ENCODE assay signal across 11 cellular contexts in the genomic region with DNA sequence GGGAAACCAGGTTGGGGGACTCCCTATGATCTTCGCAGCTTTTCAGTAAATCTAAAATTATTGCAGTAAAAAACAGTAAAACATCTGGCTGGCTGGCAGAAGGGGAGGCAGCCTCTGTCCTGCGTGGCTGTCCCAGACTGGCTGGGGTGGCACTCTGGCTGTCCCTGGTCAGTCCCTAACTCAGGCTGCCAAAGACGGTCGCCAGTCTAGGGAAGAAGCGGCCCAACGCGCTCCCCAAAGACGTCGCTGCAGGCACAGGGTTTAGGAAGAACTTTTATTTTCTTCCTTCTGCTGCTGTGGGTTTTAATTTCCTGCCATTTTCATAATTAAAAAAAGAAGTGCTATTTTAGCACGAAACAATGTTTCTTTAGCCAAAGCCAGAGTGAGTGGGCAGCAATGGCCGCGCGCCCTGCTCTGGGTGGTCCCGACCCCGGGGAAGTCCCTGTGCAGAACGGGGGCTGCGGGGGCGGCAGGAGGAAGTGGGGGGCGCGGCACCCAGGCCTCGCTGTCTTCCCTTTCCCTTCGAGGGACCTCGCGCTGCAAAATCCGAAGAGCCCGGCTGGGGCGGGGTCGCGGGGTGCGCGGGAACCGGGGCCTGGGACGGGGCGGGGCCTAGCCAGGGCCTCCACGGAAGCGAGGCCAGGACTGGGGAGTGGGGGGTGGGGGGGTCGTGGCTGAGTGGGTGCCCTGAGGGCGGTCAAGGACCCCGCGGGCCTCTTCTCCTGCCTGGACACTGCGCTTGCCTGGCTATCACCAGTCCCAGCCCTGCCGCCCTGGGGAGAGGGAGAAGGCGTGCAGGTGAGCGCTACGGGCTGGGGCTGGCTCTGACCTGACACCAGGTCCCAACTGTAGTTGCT. TPM values are rescaled to one million over a fixed set of nuclear protein-coding genes. Genes with fewer than 3 reads are reported as not detected.
DNase-seq lines count a peak whose midpoint lies in the region; ATAC-seq and TF ChIP-seq lines count a peak whose summit lies in the region.
"Had no signal": no experiment of that assay in that cellular context is flagged by ENCODE, and none has a peak within 500 bp of the region (broad histone marks: within the 10 kb centered on the region; RNA-seq: fewer than 3 reads in every experiment).

No MANE protein-coding gene starts in this region.

- TF ChIP-seq POLR2A in heart left ventricle (IDR thresholded peaks at IDR 0.05) (no peak), tibial nerve (IDR thresholded peaks at IDR 0.05) (no peak)

- H3K27ac ChIP-seq in heart left ventricle (no peak overlapping the region), tibial nerve (no peak overlapping the region)

- peaks cover 0 to 16% (median 3%) of the 10 kb centered on the region in 12 donors for H3K4me1 ChIP-seq in heart left ventricle
- H3K4me1 ChIP-seq in tibial nerve: peaks cover 0 to 19% (median 12%) of the 10 kb centered on the region in 4 donors

- WGBS in heart left ventricle, 4 donors: 29 to 41% (median 31%) methylated on average over 19 to 45 of the region's 45 CpGs
- WGBS in tibial nerve, 2 donors: 19 to 31% methylated on average over 22 to 43 of the region's 45 CpGs

- H3K27me3 ChIP-seq in heart left ventricle (peaks cover 0 to 17% (median 0%) of the 10 kb centered on the region in 9 donors), tibial nerve (no peaks in the 10 kb centered on the region)

- peaks cover 29% of the 10 kb centered on the region for H3K4me1 Mint-ChIP-seq in activated naive CD4-positive, alpha-beta T cell treated with anti-CD3 and anti-CD28 coated beads, Interleukin-2, amount 10 ng/mL, durations not matched to agents 7 days and 5 days

- H3K9me3 ChIP-seq in heart left ventricle (no peaks in the 10 kb centered on the region), tibial nerve (no peaks in the 10 kb centered on the region)

- no peaks in the 10 kb centered on the region for H3K36me3 ChIP-seq in heart left ventricle
- no peaks in the 10 kb centered on the region for H3K36me3 ChIP-seq in tibial nerve

- no peak for ATAC-seq in heart left ventricle
- ATAC-seq in left ventricle myocardium superior: no peak
- ATAC-seq in HG02571 (IDR thresholded peaks at IDR 0.05; ENCODE audit: unreplicated experiment): no peak

- H3K36me3 Mint-ChIP-seq in activated naive CD4-positive, alpha-beta T cell treated with anti-CD3 and anti-CD28 coated beads, Interleukin-2, amount 10 ng/mL, durations not matched to agents 7 days and 5 days: no peaks in the 10 kb centered on the region

- intact Hi-C loops in heart left ventricle (cut with DNase I) (no loop called here), left ventricle myocardium superior (cut with micrococcal nuclease) (no loop called here), head of caudate nucleus (cut with DNase I) (no loop called here)

- H3K27me3 Mint-ChIP-seq in activated naive CD4-positive, alpha-beta T cell treated with anti-CD3 and anti-CD28 coated beads, Interleukin-2, amount 10 ng/mL, durations not matched to agents 7 days and 5 days: peaks cover 16% of the 10 kb centered on the region

- H3K4me3 Mint-ChIP-seq in activated naive CD4-positive, alpha-beta T cell treated with anti-CD3 and anti-CD28 coated beads, Interleukin-2, amount 10 ng/mL, durations not matched to agents 7 days and 5 days: peak overlapping the region; percentile 70

- peak overlapping the region in 7 of 12 donors; percentile 18 to 49 (median 36) for H3K4me3 ChIP-seq in heart left ventricle
- H3K4me3 ChIP-seq in tibial nerve: peak overlapping the region in 3 of 4 donors; percentile 25 to 37 (median 29)
- H3K4me3 ChIP-seq: lung had no signal

- DNase-seq in heart left ventricle: no peak
- no peak for DNase-seq in left ventricle myocardium superior
- peak; percentile 59 for DNase-seq in activated naive CD4-positive, alpha-beta T cell treated with anti-CD3 and anti-CD28 coated beads, Interleukin-2, amount 10 ng/mL, durations not matched to agents 7 days and 5 days
- DNase-seq in left kidney (ENCODE audit: low read depth, low spot score): peak; percentile 32
- DNase-seq in tibial nerve (ENCODE audit: low spot score in 2 of 2): no peak
- DNase-seq in head of caudate nucleus: no peak
- DNase-seq in NCI-H2029 treated with DMSO at 0.1 percent for 48 hours (lab: John Stamatoyannopoulos, UW): no peak
- DNase-seq: cortex of kidney, NCI-H2171 had no signal

- TF ChIP-seq CTCF in heart left ventricle (IDR thresholded peaks at IDR 0.05) (no peak), tibial nerve (IDR thresholded peaks at IDR 0.05) (no peak)

- CTCF ChIA-PET in activated naive CD4-positive, alpha-beta T cell treated with anti-CD3 and anti-CD28 coated beads, Interleukin-2, amount 10 ng/mL, durations not matched to agents 7 days and 5 days (lab: Charles Lee): interaction anchor here (0.7 to 1.2 kb wide), 2 partner anchors 8 to 37 kb away, joined by 3 read pairs; no protein-coding TSS in a partner anchor

- no peak for TF ChIP-seq EP300 in tibial nerve (IDR thresholded peaks at IDR 0.05)

- peak overlapping the region; percentile 73 for H3K27ac Mint-ChIP-seq in activated naive CD4-positive, alpha-beta T cell treated with anti-CD3 and anti-CD28 coated beads, Interleukin-2, amount 10 ng/mL, durations not matched to agents 7 days and 5 days

- no peaks in the 10 kb centered on the region for H3K9me3 Mint-ChIP-seq in activated naive CD4-positive, alpha-beta T cell treated with anti-CD3 and anti-CD28 coated beads, Interleukin-2, amount 10 ng/mL, durations not matched to agents 7 days and 5 days

RNA-seq across cellular contexts. Expression of gene LETM1, which starts 6.3 kb away (rescaled TPM):
- 10 to 100 TPM; 35.0 to 54.7 (median 43.4) TPM for total RNA-seq in heart left ventricle
- 10 to 100 TPM; 22.1 to 47.4 TPM for polyA plus RNA-seq in heart left ventricle
- total RNA-seq in left ventricle myocardium superior: 46.2 TPM
- total RNA-seq in tibial nerve: 10 to 100 TPM; 53.5 to 85.5 (median 68.6) TPM

RNA-seq across cellular contexts. Expression of gene NSD2, which starts 8.9 kb away (rescaled TPM):
- 10 to 100 TPM; 27.4 to 63.3 (median 40.5) TPM for total RNA-seq in heart left ventricle
- polyA plus RNA-seq in heart left ventricle: 10 to 100 TPM; 11.4 to 19.0 TPM
- total RNA-seq in left ventricle myocardium superior: 45.3 TPM
- 10 to 100 TPM; 27.2 to 45.6 (median 32.2) TPM for total RNA-seq in tibial nerve

Comparison
In these comparisons a context has a peak if more than half of its experiments do, and no peak if none do; other contexts are left out.
1. DNase-seq: peak in activated naive CD4-positive, alpha-beta T cell treated with anti-CD3 and anti-CD28 coated beads, Interleukin-2, amount 10 ng/mL, durations not matched to agents 7 days and 5 days (single experiment) and left kidney (single experiment); none in heart left ventricle (0 of 5), left ventricle myocardium superior (single experiment), tibial nerve (0 of 2), head of caudate nucleus (0 of 42) and NCI-H2029 treated with DMSO at 0.1 percent for 48 hours (single experiment).